ENCODE assay signal across 7 cellular contexts in the genomic region with DNA sequence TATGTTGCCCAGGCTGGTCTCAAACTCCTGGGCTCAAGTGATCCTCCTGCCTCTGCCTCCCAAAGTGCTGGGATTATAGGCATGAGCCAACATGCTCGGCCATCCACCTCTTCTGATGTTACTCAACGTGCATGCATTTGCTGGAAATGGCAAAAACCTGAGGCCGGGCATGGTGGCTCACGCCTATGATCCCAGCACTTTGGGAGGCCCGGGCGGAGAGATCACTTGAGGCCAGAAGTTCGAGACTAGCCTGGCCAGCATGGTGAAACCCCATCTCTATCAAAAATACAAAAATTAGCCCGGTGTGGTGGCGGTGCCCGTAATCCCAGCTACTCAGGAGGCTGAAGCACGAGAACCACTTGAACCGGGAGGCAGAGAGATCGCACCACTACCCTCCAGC. TPM values are rescaled to one million over a fixed set of nuclear protein-coding genes. Genes with fewer than 3 reads are reported as not detected.
DNase-seq lines count a peak whose midpoint lies in the region; ATAC-seq lines count a peak whose summit lies in the region.
"Not testable (repeated sequence)": the region's sequence is repeated elsewhere in the genome, so short reads cannot be mapped to it uniquely, and the experiment has no call there.

No MANE protein-coding gene starts in this region.

- H3K4me1 ChIP-seq in CD8-positive, alpha-beta memory T cell (ENCODE audit: insufficient read depth, low read length) = peaks cover 14% of the 10 kb centered on the region

- not testable (repeated sequence) for H3K36me3 ChIP-seq in CD8-positive, alpha-beta memory T cell (ENCODE audit: insufficient read depth, low read length)

- intact Hi-C loops in cardiac septum (cut with DNase I) = not testable (repeated sequence)

- H3K36me3 Mint-ChIP-seq in CD8-positive, alpha-beta memory T cell; T-helper 2 cell treated with Interferon-gamma antibody and Interleukin-4, amounts not matched to agents 5 μg/mL and 100 μg/mL, for 36 hours (ENCODE audit: low read depth); activated T-cell treated with anti-CD3 and anti-CD28 coated beads, Interleukin-2, amount 50 U/mL, for 4 hours (ENCODE audit: insufficient read depth); activated naive CD8-positive, alpha-beta T cell treated with anti-CD3 and anti-CD28 coated beads, Interleukin-2, amount 10 ng/mL, durations not matched to agents 7 days and 5 days; naive thymus-derived CD8-positive, alpha-beta T cell: not testable (repeated sequence)
- peaks cover 13% of the 10 kb centered on the region for H3K36me3 Mint-ChIP-seq in stimulated activated effector memory CD8-positive, alpha-beta T cell treated with anti-CD3 and anti-CD28 coated beads, Interleukin-12 subunit alpha, Interleukin-12 subunit beta, amount 100 ng/mL, for 72 hours

- not testable (repeated sequence) for H3K27ac Mint-ChIP-seq in CD8-positive, alpha-beta memory T cell; T-helper 2 cell treated with Interferon-gamma antibody and Interleukin-4, amounts not matched to agents 5 μg/mL and 100 μg/mL, for 36 hours; activated naive CD8-positive, alpha-beta T cell treated with anti-CD3 and anti-CD28 coated beads, Interleukin-2, amount 10 ng/mL, durations not matched to agents 7 days and 5 days; stimulated activated effector memory CD8-positive, alpha-beta T cell treated with anti-CD3 and anti-CD28 coated beads, Interleukin-12 subunit alpha, Interleukin-12 subunit beta, amount 100 ng/mL, for 72 hours
- peak overlapping the region in 2 of 10 donors; percentile 31 to 52 for H3K27ac Mint-ChIP-seq in naive thymus-derived CD8-positive, alpha-beta T cell

- POLR2A ChIA-PET in CD8-positive, alpha-beta memory T cell (lab: Charles Lee) = interaction anchor here (0.6 to 1.6 kb wide), 2 partner anchors 87 to 88 kb away, joined by 3 to 4 read pairs; no protein-coding TSS in a partner anchor
- POLR2A ChIA-PET in activated naive CD8-positive, alpha-beta T cell treated with anti-CD3 and anti-CD28 coated beads, Interleukin-2, amount 10 ng/mL, durations not matched to agents 7 days and 5 days (lab: Charles Lee) = not testable (repeated sequence)
- POLR2A ChIA-PET in naive thymus-derived CD8-positive, alpha-beta T cell (lab: Charles Lee) = interaction anchor here (0.6 to 0.7 kb wide), 4 partner anchors 135 to 947 kb away, joined by 3 to 7 read pairs (median 4); partner anchors contain the start of gene PSMD9

- peaks cover 13 to 22% (median 19%) of the 10 kb centered on the region in 3 donors for H3K4me1 Mint-ChIP-seq in CD8-positive, alpha-beta memory T cell
- peaks cover 20% of the 10 kb centered on the region for H3K4me1 Mint-ChIP-seq in T-helper 2 cell treated with Interferon-gamma antibody and Interleukin-4, amounts not matched to agents 5 μg/mL and 100 μg/mL, for 36 hours (ENCODE audit: low read depth)
- peaks cover 13% of the 10 kb centered on the region for H3K4me1 Mint-ChIP-seq in activated T-cell treated with anti-CD3 and anti-CD28 coated beads, Interleukin-2, amount 50 U/mL, for 4 hours (ENCODE audit: low read depth)
- H3K4me1 Mint-ChIP-seq in activated naive CD8-positive, alpha-beta T cell treated with anti-CD3 and anti-CD28 coated beads, Interleukin-2, amount 10 ng/mL, durations not matched to agents 7 days and 5 days = peaks cover 13% of the 10 kb centered on the region
- peaks cover 7 to 29% (median 18%) of the 10 kb centered on the region in 4 donors for H3K4me1 Mint-ChIP-seq in naive thymus-derived CD8-positive, alpha-beta T cell
- peaks cover 20% of the 10 kb centered on the region for H3K4me1 Mint-ChIP-seq in stimulated activated effector memory CD8-positive, alpha-beta T cell treated with anti-CD3 and anti-CD28 coated beads, Interleukin-12 subunit alpha, Interleukin-12 subunit beta, amount 100 ng/mL, for 72 hours

- H3K27ac ChIP-seq in CD8-positive, alpha-beta memory T cell (ENCODE audit: low read depth, low read length) = not testable (repeated sequence)

- H3K27me3 Mint-ChIP-seq in CD8-positive, alpha-beta memory T cell; T-helper 2 cell treated with Interferon-gamma antibody and Interleukin-4, amounts not matched to agents 5 μg/mL and 100 μg/mL, for 36 hours (ENCODE audit: low read depth); activated T-cell treated with anti-CD3 and anti-CD28 coated beads, Interleukin-2, amount 50 U/mL, for 4 hours (ENCODE audit: low read depth); activated naive CD8-positive, alpha-beta T cell treated with anti-CD3 and anti-CD28 coated beads, Interleukin-2, amount 10 ng/mL, durations not matched to agents 7 days and 5 days; naive thymus-derived CD8-positive, alpha-beta T cell: not testable (repeated sequence)

- CTCF ChIA-PET in CD8-positive, alpha-beta memory T cell (lab: Charles Lee) = not testable (repeated sequence)

- peak overlapping the region; percentile 83 to 92 (median 88) for H3K4me3 Mint-ChIP-seq in CD8-positive, alpha-beta memory T cell
- peak overlapping the region; percentile 93 for H3K4me3 Mint-ChIP-seq in T-helper 2 cell treated with Interferon-gamma antibody and Interleukin-4, amounts not matched to agents 5 μg/mL and 100 μg/mL, for 36 hours
- H3K4me3 Mint-ChIP-seq in activated T-cell treated with anti-CD3 and anti-CD28 coated beads, Interleukin-2, amount 50 U/mL, for 4 hours = peak overlapping the region; percentile 84
- peak overlapping the region; percentile 37 for H3K4me3 Mint-ChIP-seq in activated naive CD8-positive, alpha-beta T cell treated with anti-CD3 and anti-CD28 coated beads, Interleukin-2, amount 10 ng/mL, durations not matched to agents 7 days and 5 days
- peak overlapping the region in 8 of 10 donors; percentile 45 to 92 (median 84) for H3K4me3 Mint-ChIP-seq in naive thymus-derived CD8-positive, alpha-beta T cell
- H3K4me3 Mint-ChIP-seq in stimulated activated effector memory CD8-positive, alpha-beta T cell treated with anti-CD3 and anti-CD28 coated beads, Interleukin-12 subunit alpha, Interleukin-12 subunit beta, amount 100 ng/mL, for 72 hours = peak overlapping the region; percentile 86

- not testable (repeated sequence) for DNase-seq in CD8-positive, alpha-beta memory T cell; T-helper 2 cell treated with Interferon-gamma antibody and Interleukin-4, amounts not matched to agents 5 μg/mL and 100 μg/mL, for 36 hours (ENCODE audit: low spot score); activated T-cell treated with anti-CD3 and anti-CD28 coated beads, Interleukin-2, amount 50 U/mL, for 4 hours; activated naive CD8-positive, alpha-beta T cell treated with anti-CD3 and anti-CD28 coated beads, Interleukin-2, amount 10 ng/mL, durations not matched to agents 7 days and 5 days; naive thymus-derived CD8-positive, alpha-beta T cell; stimulated activated effector memory CD8-positive, alpha-beta T cell treated with anti-CD3 and anti-CD28 coated beads, Interleukin-12 subunit alpha, Interleukin-12 subunit beta, amount 100 ng/mL, for 72 hours (ENCODE audit: low spot score in 2 of 2)
- peak; percentile 54 for DNase-seq in cardiac septum (ENCODE audit: low spot score)

- H3K9me3 Mint-ChIP-seq in CD8-positive, alpha-beta memory T cell; T-helper 2 cell treated with Interferon-gamma antibody and Interleukin-4, amounts not matched to agents 5 μg/mL and 100 μg/mL, for 36 hours; activated T-cell treated with anti-CD3 and anti-CD28 coated beads, Interleukin-2, amount 50 U/mL, for 4 hours; activated naive CD8-positive, alpha-beta T cell treated with anti-CD3 and anti-CD28 coated beads, Interleukin-2, amount 10 ng/mL, durations not matched to agents 7 days and 5 days; naive thymus-derived CD8-positive, alpha-beta T cell; stimulated activated effector memory CD8-positive, alpha-beta T cell treated with anti-CD3 and anti-CD28 coated beads, Interleukin-12 subunit alpha, Interleukin-12 subunit beta, amount 100 ng/mL, for 72 hours: not testable (repeated sequence)

- ATAC-seq in activated T-cell treated with anti-CD3 and anti-CD28 coated beads, Interleukin-2, amount 50 U/mL, for 4 hours; activated naive CD8-positive, alpha-beta T cell treated with anti-CD3 and anti-CD28 coated beads, Interleukin-2, amount 10 ng/mL, durations not matched to agents 7 days and 5 days (ENCODE audit: low read depth); naive thymus-derived CD8-positive, alpha-beta T cell; stimulated activated effector memory CD8-positive, alpha-beta T cell treated with anti-CD3 and anti-CD28 coated beads, Interleukin-12 subunit alpha, Interleukin-12 subunit beta, amount 100 ng/mL, for 72 hours: not testable (repeated sequence)

- not testable (repeated sequence) for H3K27me3 ChIP-seq in CD8-positive, alpha-beta memory T cell (ENCODE audit: insufficient read depth, low read length, poor library complexity, severe bottlenecking)

- not testable (repeated sequence) for H3K9me3 ChIP-seq in CD8-positive, alpha-beta memory T cell (ENCODE audit: low read length)

- H3K4me3 ChIP-seq in CD8-positive, alpha-beta memory T cell (ENCODE audit: low read length) = not testable (repeated sequence)

RNA-seq across cellular contexts. Expression of gene CAMKK2, which starts 1.9 kb away (rescaled TPM):
- 10 to 100 TPM; 35.9 to 37.5 TPM for total RNA-seq in CD8-positive, alpha-beta memory T cell
- polyA plus RNA-seq in CD8-positive, alpha-beta memory T cell = 17.0 TPM
- 10 to 100 TPM; 28.9 to 41.4 (median 39.3) TPM for total RNA-seq in activated T-cell treated with anti-CD3 and anti-CD28 coated beads, Interleukin-2, amount 50 U/mL, for 4 hours
- 10 to 100 TPM; 27.0 to 29.2 TPM for total RNA-seq in activated naive CD8-positive, alpha-beta T cell treated with anti-CD3 and anti-CD28 coated beads, Interleukin-2, amount 10 ng/mL, durations not matched to agents 7 days and 5 days
- 17.8 TPM for total RNA-seq in cardiac septum
- 10 to 100 TPM; 14.1 to 15.1 TPM for total RNA-seq in naive thymus-derived CD8-positive, alpha-beta T cell
- polyA plus RNA-seq in naive thymus-derived CD8-positive, alpha-beta T cell = 10 to 100 TPM; 10.0 to 15.5 (median 14.0) TPM

RNA-seq across cellular contexts. Expression of gene ANAPC5, which starts 53.8 kb away (rescaled TPM):
- 100 to 1,000 TPM; 133 TPM for total RNA-seq in CD8-positive, alpha-beta memory T cell
- 148 TPM for polyA plus RNA-seq in CD8-positive, alpha-beta memory T cell
- total RNA-seq in activated T-cell treated with anti-CD3 and anti-CD28 coated beads, Interleukin-2, amount 50 U/mL, for 4 hours = 100 to 1,000 TPM; 136 to 152 (median 137) TPM
- 100 to 1,000 TPM; 133 to 135 TPM for total RNA-seq in activated naive CD8-positive, alpha-beta T cell treated with anti-CD3 and anti-CD28 coated beads, Interleukin-2, amount 10 ng/mL, durations not matched to agents 7 days and 5 days
- total RNA-seq in cardiac septum = 53.4 TPM
- 100 to 1,000 TPM; 133 to 148 TPM for total RNA-seq in naive thymus-derived CD8-positive, alpha-beta T cell
- 100 to 1,000 TPM in 2 of 3 donors, 10 to 100 TPM in 1; 91.2 to 150 (median 135) TPM for polyA plus RNA-seq in naive thymus-derived CD8-positive, alpha-beta T cell

Comparison
In these comparisons a context has a peak if more than half of its experiments do, and no peak if none do; other contexts are left out.
1. H3K4me3 Mint-ChIP-seq: peak in every context shown above with its lines; median percentile 93 in T-helper 2 cell treated with Interferon-gamma antibody and Interleukin-4, amounts not matched to agents 5 μg/mL and 100 μg/mL, for 36 hours; 88 in CD8-positive, alpha-beta memory T cell; 86 in stimulated activated effector memory CD8-positive, alpha-beta T cell treated with anti-CD3 and anti-CD28 coated beads, Interleukin-12 subunit alpha, Interleukin-12 subunit beta, amount 100 ng/mL, for 72 hours; 84 in naive thymus-derived CD8-positive, alpha-beta T cell; 84 in activated T-cell treated with anti-CD3 and anti-CD28 coated beads, Interleukin-2, amount 50 U/mL, for 4 hours; 37 in activated naive CD8-positive, alpha-beta T cell treated with anti-CD3 and anti-CD28 coated beads, Interleukin-2, amount 10 ng/mL, durations not matched to agents 7 days and 5 days.